In genomic region chr9:124857533-124858162, GRCh38 we compare ENCODE assay signal across 1 cellular context.
TF ChIP-seq lines count a peak whose summit lies in the region.

No MANE protein-coding gene starts in this region.

TF ChIP-seq in HCT116, 20 proteins besides CTCF, POLR2A, EP300 and RAD21:
- no peak for TF ChIP-seq FOSL1 (IDR thresholded peaks at IDR 0.05; ENCODE audit: low read depth)
- no peak for TF ChIP-seq POLR2AphosphoS5 (IDR thresholded peaks at IDR 0.05; ENCODE audit: low read depth, low read length)
- TF ChIP-seq EZH2phosphoT487 (IDR thresholded peaks at IDR 0.05; ENCODE audit: borderline replicate concordance): no peak
- TF ChIP-seq ATF3 (IDR thresholded peaks at IDR 0.05): no peak
- TF ChIP-seq JUND (IDR thresholded peaks at IDR 0.05): no peak
- TF ChIP-seq ELF1 (IDR thresholded peaks at IDR 0.05; ENCODE audit: borderline replicate concordance, low read depth): no peak
- TF ChIP-seq ZNF274 (IDR thresholded peaks at IDR 0.05; ENCODE audit: low read depth, low read length): no peak
- no peak for TF ChIP-seq SRF (IDR thresholded peaks at IDR 0.05; ENCODE audit: low read depth)
